ENCODE assay signal across 14 cellular contexts in the genomic region with DNA sequence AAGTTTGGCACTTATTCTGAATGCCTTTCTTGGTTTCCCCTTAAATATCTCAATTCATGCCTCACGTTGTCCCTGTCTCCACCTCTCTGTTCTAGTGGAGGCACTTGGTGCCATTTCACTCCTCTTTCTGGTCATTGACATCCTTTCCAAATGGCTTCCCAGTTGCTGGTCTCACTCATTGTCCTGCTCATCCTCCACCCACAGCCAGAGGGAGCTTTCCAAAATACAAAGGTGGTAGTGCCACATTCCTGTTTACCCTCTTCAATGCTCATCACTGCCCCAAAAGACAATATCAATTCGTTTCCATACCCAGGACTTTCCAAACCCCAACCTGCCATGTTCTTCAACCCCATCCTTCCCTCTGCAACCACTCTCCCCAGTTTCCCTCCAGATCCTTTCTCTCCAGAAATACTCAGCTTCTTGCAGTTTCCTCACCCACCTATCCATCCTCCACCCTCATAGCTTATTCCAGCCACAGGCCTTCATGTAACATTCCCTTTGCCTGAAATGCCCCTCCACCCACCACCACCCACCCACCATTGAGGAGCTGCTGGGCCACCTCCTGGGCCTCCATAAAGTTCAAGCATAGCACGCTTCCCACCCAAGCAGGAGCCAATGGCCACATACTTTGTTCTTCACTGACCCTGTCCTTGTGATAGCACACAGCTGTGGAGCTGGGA.
A peak's percentile ranks its signal among the peaks of the same experiment; 100 is the strongest.
DNase-seq lines count a peak whose midpoint lies in the region; ATAC-seq and TF ChIP-seq lines count a peak whose summit lies in the region.
"Had no signal": no experiment of that assay in that cellular context is flagged by ENCODE, and none has a peak within 500 bp of the region (broad histone marks: within the 10 kb centered on the region; RNA-seq: fewer than 3 reads in every experiment).

No MANE protein-coding gene starts in this region.

- DNase-seq in NCI-H748 (lab: John Stamatoyannopoulos, UW; ENCODE audit: unreplicated experiment): peak; percentile 1
- no peak for DNase-seq in NCI-H748 treated with DMSO at 0.1 percent for 48 hours (lab: John Stamatoyannopoulos, UW)
- peak; percentile 13 to 29 for DNase-seq in Kasumi-1 (lab: John Stamatoyannopoulos, UW)
- no peak for DNase-seq in brain microvascular endothelial cell
- no peak for DNase-seq in neural crest cell (ENCODE audit: low read depth, low spot score)
- DNase-seq in D341Med (ENCODE audit: low spot score): no peak
- DNase-seq: activated CD8-positive, alpha-beta memory T cell treated with anti-CD3 and anti-CD28 coated beads, Interleukin-2, amount 10 ng/mL, durations not matched to agents 7 days and 5 days; activated naive CD4-positive, alpha-beta T cell treated with anti-CD3 and anti-CD28 coated beads, Interleukin-2, amount 50 U/mL, for 16 hours; esophagus squamous epithelium; MG63; NCI-H446; posterior cingulate gyrus had no signal

- no peaks in the 10 kb centered on the region for H3K27me3 Mint-ChIP-seq in neural crest cell (ENCODE audit: low read depth)

- no peak for TF ChIP-seq POLR2A in GM18505 (IDR thresholded peaks at IDR 0.05; ENCODE audit: borderline replicate concordance, extremely low read depth, insufficient read depth, insufficient read length)

- H3K36me3 Mint-ChIP-seq in neural crest cell (ENCODE audit: low read depth): no peaks in the 10 kb centered on the region

- peaks cover 3% of the 10 kb centered on the region for H3K9me3 Mint-ChIP-seq in neural crest cell

- no peak overlapping the region for H3K4me3 Mint-ChIP-seq in neural crest cell
- H3K4me3 Mint-ChIP-seq: activated CD8-positive, alpha-beta memory T cell treated with anti-CD3 and anti-CD28 coated beads, Interleukin-2, amount 10 ng/mL, durations not matched to agents 7 days and 5 days had no signal

- no peak overlapping the region for H3K4me3 ChIP-seq in brain microvascular endothelial cell (ENCODE audit: low read depth, low read length)
- H3K4me3 ChIP-seq: esophagus squamous epithelium, MG63 had no signal

- H3K36me3 ChIP-seq in brain microvascular endothelial cell (replicated peaks): no peaks in the 10 kb centered on the region
- H3K36me3 ChIP-seq: esophagus squamous epithelium, MG63 had no signal

- peaks cover under 1% of the 10 kb centered on the region for H3K4me1 Mint-ChIP-seq in neural crest cell

- in situ Hi-C loops in brain microvascular endothelial cell (cut with HindIII; ENCODE audit: low pct_ligation_motif_present, low sequenced_read_pairs): no loop called here

- TF ChIP-seq CTCF in brain microvascular endothelial cell (IDR thresholded peaks at IDR 0.05; ENCODE audit: low read depth, low read length, missing control alignments) (peak; percentile 55), neural crest cell (conservative IDR thresholded peaks at IDR 0.05) (peak; percentile 28)

- no peak overlapping the region for H3K27ac ChIP-seq in brain microvascular endothelial cell
- H3K27ac ChIP-seq: esophagus squamous epithelium had no signal

- H3K27ac Mint-ChIP-seq in neural crest cell (ENCODE audit: unreplicated experiment): no peak overlapping the region

- ATAC-seq in GM21526 (IDR thresholded peaks at IDR 0.05; ENCODE audit: low FRiP score, unreplicated experiment): no peak
- ATAC-seq in GM18505 (IDR thresholded peaks at IDR 0.05; ENCODE audit: unreplicated experiment): no peak
- ATAC-seq: activated CD8-positive, alpha-beta memory T cell treated with anti-CD3 and anti-CD28 coated beads, Interleukin-2, amount 10 ng/mL, durations not matched to agents 7 days and 5 days had no signal

- no peaks in the 10 kb centered on the region for H3K27me3 ChIP-seq in brain microvascular endothelial cell (replicated peaks)
- H3K27me3 ChIP-seq: MG63 had no signal

Comparison
In these comparisons a context has a peak if more than half of its experiments do, and no peak if none do; other contexts are left out.
1. DNase-seq: peak in NCI-H748 (single experiment) and Kasumi-1 (2 of 2); none in NCI-H748 treated with DMSO at 0.1 percent for 48 hours (single experiment), brain microvascular endothelial cell (single experiment), neural crest cell (single experiment) and D341Med (single experiment).